Comparison of ENCODE assay signal across 20 cellular contexts in the genomic region with DNA sequence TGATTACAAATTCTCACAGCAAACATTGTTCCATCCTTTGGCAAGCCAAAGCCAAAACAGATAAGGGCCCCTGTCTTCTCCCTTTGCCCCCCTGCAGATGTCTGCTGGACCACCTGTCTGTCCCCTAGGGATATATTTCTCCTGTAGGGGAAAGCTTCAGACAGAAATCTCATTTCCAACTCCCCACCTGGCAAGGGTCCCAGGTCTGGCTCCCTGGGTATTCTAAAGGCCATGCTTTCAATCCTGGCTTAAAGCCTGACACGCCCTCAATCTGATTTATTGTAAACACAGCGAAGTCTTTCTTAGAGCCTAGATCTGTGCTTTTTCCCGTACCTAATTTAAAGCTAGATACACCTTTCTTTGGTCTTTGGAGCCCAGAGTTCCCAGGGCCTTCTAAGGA.
DNase-seq lines count a peak whose midpoint lies in the region; TF ChIP-seq lines count a peak whose summit lies in the region.
"Had no signal": no experiment of that assay in that cellular context is flagged by ENCODE, and none has a peak within 500 bp of the region (broad histone marks: within the 10 kb centered on the region; RNA-seq: fewer than 3 reads in every experiment).

No MANE protein-coding gene starts in this region.

- H3K27me3 ChIP-seq in muscle layer of duodenum (ENCODE audit: low read depth, low read length) = no peaks in the 10 kb centered on the region
- no peaks in the 10 kb centered on the region for H3K27me3 ChIP-seq in brain microvascular endothelial cell (replicated peaks)

- TF ChIP-seq CTCF in brain microvascular endothelial cell (IDR thresholded peaks at IDR 0.05; ENCODE audit: low read depth, low read length, missing control alignments) = no peak

- H3K27ac ChIP-seq in muscle layer of duodenum (ENCODE audit: low read length) = peak overlapping the region; percentile 14
- H3K27ac ChIP-seq in brain microvascular endothelial cell = no peak overlapping the region
- H3K27ac ChIP-seq: heart right ventricle had no signal

- DNase-seq in DMS153 (lab: John Stamatoyannopoulos, UW) (peak; percentile 38), NCI-H1694 (lab: John Stamatoyannopoulos, UW) (peak; percentile 38), NCI-H82 (lab: John Stamatoyannopoulos, UW) (peak; percentile 88), brain microvascular endothelial cell (no peak), kidney tubule cell (ENCODE audit: low spot score) (no peak), UCSD-AML1 (lab: John Stamatoyannopoulos, UW; ENCODE audit: unreplicated experiment) (no peak)
- DNase-seq in activated CD4-positive, alpha-beta T cell treated with anti-CD3 and anti-CD28 coated beads, Interleukin-2, amount 50 U/mL, for 1 hour = no peak
- DNase-seq: activated CD4-positive, alpha-beta T cell treated with anti-CD3 and anti-CD28 coated beads for 36 hours; activated CD8-positive, alpha-beta memory T cell treated with anti-CD3 and anti-CD28 coated beads, Interleukin-2, amount 10 ng/mL, durations not matched to agents 7 days and 5 days; activated gamma-delta T cell; Caco-2; central memory CD4-positive, alpha-beta T cell; heart right ventricle; natural killer cell; NCI-H526; small intestine; stimulated activated CD4-positive, alpha-beta T cell treated with anti-CD3 and anti-CD28 coated beads, Interleukin-4, amount 100 ng/mL, for 1 hour had no signal

- H3K36me3 ChIP-seq in muscle layer of duodenum (ENCODE audit: control insufficient read depth in 1 of 2, insufficient read depth in 2 of 2, low read length in 2 of 2) (no peaks in the 10 kb centered on the region), brain microvascular endothelial cell (replicated peaks) (no peaks in the 10 kb centered on the region)
- H3K36me3 ChIP-seq: HAP-1, heart right ventricle had no signal

- in situ Hi-C loops in brain microvascular endothelial cell (cut with HindIII; ENCODE audit: low pct_ligation_motif_present, low sequenced_read_pairs) = no loop called here

- H3K4me1 ChIP-seq in muscle layer of duodenum (ENCODE audit: control insufficient read depth in 1 of 2, insufficient read depth in 2 of 2, low read length in 2 of 2) = peaks cover 4 to 11% of the 10 kb centered on the region in 2 donors
- H3K4me1 ChIP-seq: Caco-2, HAP-1, heart right ventricle had no signal

- H3K4me3 ChIP-seq in muscle layer of duodenum (ENCODE audit: low read depth in 1 of 2, low read length in 2 of 2) (no peak overlapping the region), brain microvascular endothelial cell (ENCODE audit: low read depth, low read length) (no peak overlapping the region)
- H3K4me3 ChIP-seq: HAP-1, heart right ventricle, K562 had no signal

- H3K9me3 ChIP-seq in muscle layer of duodenum (ENCODE audit: control insufficient read depth in 1 of 2, low read length in 2 of 2) = no peaks in the 10 kb centered on the region
- H3K9me3 ChIP-seq: Caco-2, HAP-1, heart right ventricle had no signal

Comparison
In these comparisons a context has a peak if more than half of its experiments do, and no peak if none do; other contexts are left out.
1. DNase-seq: peak in DMS153 (single experiment), NCI-H1694 (single experiment) and NCI-H82 (single experiment); none in brain microvascular endothelial cell (single experiment), activated CD4-positive, alpha-beta T cell treated with anti-CD3 and anti-CD28 coated beads, Interleukin-2, amount 50 U/mL, for 1 hour (single experiment), kidney tubule cell (single experiment) and UCSD-AML1 (single experiment).